1 cellular context compared by ENCODE assay signal in genomic region chr17:58231644-58232043, GRCh38.
TF ChIP-seq lines count a peak whose summit lies in the region.

No MANE protein-coding gene starts in this region.

TF ChIP-seq in IMR-90, 13 proteins besides CTCF, POLR2A, EP300 and RAD21:
- TF ChIP-seq MAZ (IDR thresholded peaks at IDR 0.05; ENCODE audit: borderline replicate concordance, low read depth, low read length) (no peak), FOS (IDR thresholded peaks at IDR 0.05; ENCODE audit: low read depth, low read length) (no peak), NFE2L2 (IDR thresholded peaks at IDR 0.05; ENCODE audit: low read depth, low read length) (no peak), BHLHE40 (IDR thresholded peaks at IDR 0.05; ENCODE audit: low read depth, low read length) (no peak), RCOR1 (IDR thresholded peaks at IDR 0.05; ENCODE audit: insufficient replicate concordance, low read length) (no peak), SMC3 (IDR thresholded peaks at IDR 0.05; ENCODE audit: low read depth, low read length) (no peak), RFX5 (IDR thresholded peaks at IDR 0.05; ENCODE audit: low read depth, low read length) (no peak), CEBPB (IDR thresholded peaks at IDR 0.05; ENCODE audit: low read depth, low read length) (no peak)
